In the genomic region with DNA sequence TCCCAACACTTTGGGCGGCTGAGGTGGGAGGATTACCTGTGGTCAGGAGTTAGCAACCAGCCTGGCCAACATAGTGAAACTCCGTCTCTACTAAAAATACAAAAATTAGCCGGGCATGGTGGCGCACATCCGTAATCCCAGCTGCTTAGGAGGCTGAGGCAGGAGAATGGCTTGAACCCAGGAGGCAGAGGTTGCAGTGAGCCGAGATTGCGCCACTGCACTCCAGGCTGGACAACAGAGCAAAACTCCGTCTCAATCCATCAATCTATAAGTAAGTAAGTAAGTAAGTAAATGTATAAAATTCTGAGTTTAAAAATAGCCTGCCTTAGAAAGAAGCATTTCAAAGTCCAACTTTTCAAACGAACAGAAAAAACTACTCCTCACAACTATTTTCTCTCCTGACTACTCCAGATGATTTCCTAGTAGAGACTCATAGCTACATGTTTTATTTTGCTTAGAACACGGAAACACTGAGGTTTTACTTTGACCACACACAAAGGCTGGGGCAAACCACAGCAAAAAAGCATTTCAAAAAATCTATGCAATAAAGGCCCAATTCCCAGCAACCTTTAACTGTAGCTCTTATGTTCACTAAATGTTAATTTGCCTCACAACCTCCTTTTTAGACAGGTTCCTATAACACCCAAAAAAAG, we compare ENCODE assay signal across 8 cellular contexts. TPM values are rescaled to one million over a fixed set of nuclear protein-coding genes. Genes with fewer than 3 reads are reported as not detected.
DNase-seq lines count a peak whose midpoint lies in the region; TF ChIP-seq lines count a peak whose summit lies in the region.

No MANE protein-coding gene starts in this region.

- TF ChIP-seq EP300 in stomach (IDR thresholded peaks at IDR 0.05): no peak

- DNase-seq in activated gamma-delta T cell treated with Interleukin-2 at 50 U/mL for 16 hours (peak; percentile 31), activated gamma-delta T cell (lab: John Stamatoyannopoulos, UW) (no peak), SIG-M5 (lab: John Stamatoyannopoulos, UW) (peak; percentile 6), stomach (no peak), inferior parietal cortex (ENCODE audit: extremely low spot score) (no peak), HK-2 (ENCODE audit: unreplicated experiment) (no peak), NCI-H2171 (lab: John Stamatoyannopoulos, UW) (no peak)
- DNase-seq in effector memory CD4-positive, alpha-beta T cell: peak; percentile 11 to 26 (median 13)

- peaks cover 23% of the 10 kb centered on the region for H3K36me3 ChIP-seq in effector memory CD4-positive, alpha-beta T cell (ENCODE audit: control insufficient read depth, insufficient read depth, low read length)
- H3K36me3 ChIP-seq in stomach: peaks cover 19 to 37% (median 32%) of the 10 kb centered on the region in 4 donors

- H3K9me3 ChIP-seq in effector memory CD4-positive, alpha-beta T cell (ENCODE audit: control insufficient read depth, low read length): no peaks in the 10 kb centered on the region
- H3K9me3 ChIP-seq in stomach: no peaks in the 10 kb centered on the region

- no peak for TF ChIP-seq CTCF in stomach (IDR thresholded peaks at IDR 0.05)

- TF ChIP-seq POLR2A in stomach (IDR thresholded peaks at IDR 0.05): no peak

- 55 to 73% (median 67%) methylated on average over 10 of the region's 10 CpGs for WGBS in stomach, 5 donors

- intact Hi-C loops in stomach (cut with DNase I; ENCODE audit: low total_unique reads): no loop called here

- peak overlapping the region; percentile 50 for H3K27ac ChIP-seq in effector memory CD4-positive, alpha-beta T cell (ENCODE audit: insufficient read depth, low read length, poor library complexity, severe bottlenecking)
- peak overlapping the region in 3 of 5 donors; percentile 47 to 57 (median 55) for H3K27ac ChIP-seq in stomach

- no peak overlapping the region for H3K4me3 ChIP-seq in effector memory CD4-positive, alpha-beta T cell (ENCODE audit: insufficient read depth, low read depth, low read length, poor library complexity, severe bottlenecking)
- no peak overlapping the region for H3K4me3 ChIP-seq in stomach

- no peaks in the 10 kb centered on the region for H3K27me3 ChIP-seq in effector memory CD4-positive, alpha-beta T cell (replicated peaks; ENCODE audit: control insufficient read depth, insufficient read depth, low read length, poor library complexity, severe bottlenecking)
- no peaks in the 10 kb centered on the region for H3K27me3 ChIP-seq in stomach

- peaks cover 34% of the 10 kb centered on the region for H3K4me1 ChIP-seq in effector memory CD4-positive, alpha-beta T cell (ENCODE audit: control insufficient read depth, insufficient read depth, low read length, poor library complexity, severe bottlenecking)
- H3K4me1 ChIP-seq in stomach: peaks cover 9 to 43% (median 25%) of the 10 kb centered on the region in 4 donors

RNA-seq across cellular contexts. Expression of gene SPTY2D1, which starts 16.3 kb away (rescaled TPM):
- 10 to 100 TPM in 3 of 5 donors, 1 to 10 TPM in 2; 5.2 to 24.3 (median 11.2) TPM for total RNA-seq in stomach
- 1 to 10 TPM; 3.0 to 6.4 (median 5.5) TPM for polyA plus RNA-seq in stomach

RNA-seq across cellular contexts. Expression of gene MISFA, which starts 18.2 kb away (rescaled TPM):
- total RNA-seq in stomach: 1 to 10 TPM in 1 of 5 donors, not detected in 4; 1.3 TPM
- polyA plus RNA-seq in stomach: 1 to 10 TPM; 1.3 to 4.6 (median 1.3) TPM

RNA-seq across cellular contexts. Expression of gene UEVLD, which starts 29.3 kb away (rescaled TPM):
- 10 to 100 TPM in 4 of 5 donors, 1 to 10 TPM in 1; 6.7 to 40.6 (median 22.2) TPM for total RNA-seq in stomach
- 10 to 100 TPM in 2 of 3 donors, 1 to 10 TPM in 1; 4.9 to 11.9 (median 10.4) TPM for polyA plus RNA-seq in stomach

Comparison
In these comparisons a context has a peak if more than half of its experiments do, and no peak if none do; other contexts are left out.
1. DNase-seq: peak in activated gamma-delta T cell treated with Interleukin-2 at 50 U/mL for 16 hours (single experiment), SIG-M5 (single experiment) and effector memory CD4-positive, alpha-beta T cell (3 of 3); none in activated gamma-delta T cell (single experiment), stomach (single experiment), inferior parietal cortex (single experiment), HK-2 (single experiment) and NCI-H2171 (single experiment).